ENCODE assay signal across 8 cellular contexts in the genomic region with DNA sequence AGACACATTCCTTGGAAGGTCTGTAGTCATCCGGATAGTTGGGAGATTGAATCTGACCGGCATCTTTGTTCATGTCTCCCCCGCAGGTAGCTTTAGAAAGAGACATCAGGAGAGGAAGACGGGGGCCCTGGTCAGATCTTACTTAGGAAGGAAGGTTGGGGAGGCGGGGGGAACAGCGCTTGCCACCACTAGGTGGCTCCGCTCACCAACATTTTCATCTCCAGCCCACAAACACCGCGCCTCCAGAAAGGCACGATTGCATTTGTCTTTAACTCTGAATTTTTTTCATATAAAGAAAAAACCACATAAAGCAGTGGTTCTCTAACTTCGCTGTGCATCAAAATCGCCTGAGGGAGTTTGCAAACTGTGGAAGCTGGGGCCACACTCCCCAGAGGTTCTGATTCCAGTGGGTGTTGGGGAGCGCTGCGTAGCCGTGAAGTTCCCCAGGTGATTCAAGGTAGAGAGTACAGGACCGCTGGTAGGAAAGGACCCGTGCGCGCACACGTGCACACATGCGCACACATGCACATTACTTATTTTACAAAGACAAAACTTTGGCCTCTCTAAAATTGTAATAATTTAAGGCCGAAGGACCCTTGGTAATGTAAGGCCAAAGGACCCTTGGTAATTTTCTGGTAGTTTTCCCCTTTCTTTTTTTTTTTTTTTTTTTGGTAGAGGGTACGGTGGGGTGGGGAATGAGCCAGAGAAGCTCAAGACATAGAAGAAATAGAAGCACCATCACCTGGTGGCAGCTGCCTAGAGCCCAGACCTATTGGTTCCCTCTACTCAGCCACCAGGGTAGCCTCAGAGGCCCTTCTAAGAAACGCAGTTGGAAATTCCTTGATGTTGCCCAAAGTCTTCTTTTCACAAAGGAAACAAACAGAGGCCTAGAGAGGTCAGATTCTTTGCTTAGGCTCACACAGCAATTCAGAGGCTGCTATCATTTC. TPM values are rescaled to one million over a fixed set of nuclear protein-coding genes. Genes with fewer than 3 reads are reported as not detected.
A peak's percentile ranks its signal among the peaks of the same experiment; 100 is the strongest.
DNase-seq lines count a peak whose midpoint lies in the region; ATAC-seq and TF ChIP-seq lines count a peak whose summit lies in the region.

No MANE protein-coding gene starts in this region.

- no peaks in the 10 kb centered on the region for H4K20me1 ChIP-seq in smooth muscle cell (ENCODE audit: low read depth)

- peaks cover 18% of the 10 kb centered on the region for H3K27me3 ChIP-seq in iPS-15b (ENCODE audit: control insufficient read depth, insufficient read depth, low read length)
- peaks cover 21% of the 10 kb centered on the region for H3K27me3 ChIP-seq in smooth muscle cell (ENCODE audit: low read depth)

- H2AFZ ChIP-seq in smooth muscle cell (ENCODE audit: low read depth) = peak overlapping the region; percentile 48

- H3K36me3 ChIP-seq in iPS-15b (ENCODE audit: control insufficient read depth, insufficient read depth, low read length) (no peaks in the 10 kb centered on the region), smooth muscle cell (ENCODE audit: low read depth) (no peaks in the 10 kb centered on the region)

- peaks cover 3% of the 10 kb centered on the region for H3K4me1 ChIP-seq in iPS-15b (ENCODE audit: control insufficient read depth, insufficient read depth, low read length)
- peaks cover 5% of the 10 kb centered on the region for H3K4me1 ChIP-seq in smooth muscle cell (ENCODE audit: low read depth)

- DNase-seq in NCI-H1436 (lab: John Stamatoyannopoulos, UW) = peak; percentile 24
- DNase-seq in NCI-H1436 treated with DMSO at 0.1 percent for 48 hours (lab: John Stamatoyannopoulos, UW) = no peak
- peak; percentile 30 for DNase-seq in LNCaP clone FGC (ENCODE audit: low read depth)
- DNase-seq in T1000 (lab: John Stamatoyannopoulos, UW) = peak; percentile 17
- peak; percentile 87 for DNase-seq in astrocyte of the hippocampus (ENCODE audit: low read depth, low spot score)
- peak; percentile 4 for DNase-seq in smooth muscle cell (lab: John Stamatoyannopoulos, UW; ENCODE audit: unreplicated experiment)

- H3K9ac ChIP-seq in iPS-15b (ENCODE audit: low read depth, low read length) (no peak overlapping the region), smooth muscle cell (ENCODE audit: low read depth) (no peak overlapping the region)

- no peak for ATAC-seq in HG03135 (IDR thresholded peaks at IDR 0.05; ENCODE audit: unreplicated experiment)

- no peak overlapping the region for H3K4me3 ChIP-seq in LNCaP clone FGC (ENCODE audit: low read depth, low read length)
- H3K4me3 ChIP-seq in iPS-15b (ENCODE audit: low read depth, low read length) = peak overlapping the region; percentile 55
- H3K4me3 ChIP-seq in smooth muscle cell = peak overlapping the region; percentile 17

- TF ChIP-seq CTCF in LNCaP clone FGC (IDR thresholded peaks at IDR 0.05; ENCODE audit: control insufficient read depth, extremely low read depth, insufficient read depth) = peak; percentile 86
- peak; percentile 88 for TF ChIP-seq CTCF in smooth muscle cell (IDR thresholded peaks at IDR 0.05; ENCODE audit: borderline replicate concordance, insufficient read depth, poor library complexity, severe bottlenecking)

- no peak overlapping the region for H3K27ac ChIP-seq in smooth muscle cell (ENCODE audit: low read depth)

- WGBS in smooth muscle cell (ENCODE audit: low lambda C conversion rate) = 32% methylated on average over 24 of the region's 24 CpGs

- H3K4me2 ChIP-seq in smooth muscle cell = no peak overlapping the region

- no peaks in the 10 kb centered on the region for H3F3A ChIP-seq in smooth muscle cell (ENCODE audit: low read depth)

- H3K9me3 ChIP-seq in iPS-15b (ENCODE audit: control insufficient read depth, insufficient read depth, low read length) = no peaks in the 10 kb centered on the region
- H3K9me3 ChIP-seq in smooth muscle cell (replicated peaks; ENCODE audit: low read depth) = no peaks in the 10 kb centered on the region

- no peaks in the 10 kb centered on the region for H3K79me2 ChIP-seq in smooth muscle cell (ENCODE audit: low read depth)

RNA-seq across cellular contexts. Expression of a gene that starts 37.4 kb away (rescaled TPM):
- not detected in 2 replicates for total RNA-seq in smooth muscle cell
- polyA plus RNA-seq in smooth muscle cell = not detected in 2 replicates
